24 cellular contexts compared by ENCODE assay signal in the genomic region with DNA sequence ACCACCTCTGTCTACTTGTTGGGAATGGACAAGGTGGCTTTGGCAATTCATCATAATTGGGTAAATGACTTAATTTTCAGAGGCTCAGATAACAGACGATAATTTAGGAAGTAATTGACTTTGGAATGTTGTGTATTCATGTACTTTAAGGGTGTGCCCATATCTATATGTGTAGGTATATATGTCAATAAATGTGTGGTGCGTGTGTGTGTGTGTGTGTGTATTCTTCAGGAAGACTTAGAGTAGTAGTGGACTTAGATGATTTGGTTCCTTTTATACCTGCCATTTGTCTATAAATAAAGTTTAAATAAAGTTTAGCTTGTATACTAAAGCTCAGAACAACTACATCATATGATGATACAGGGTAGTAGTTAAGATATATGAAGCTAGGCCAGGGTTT.
"Had no signal": no experiment of that assay in that cellular context is flagged by ENCODE, and none has a peak within 500 bp of the region (broad histone marks: within the 10 kb centered on the region; RNA-seq: fewer than 3 reads in every experiment).

No MANE protein-coding gene starts in this region.

- H3K9me3 ChIP-seq: ascending aorta, body of pancreas, SJCRH30, SK-N-SH had no signal

- H3K27ac ChIP-seq: ascending aorta, body of pancreas, SJCRH30 had no signal

- H3K27me3 ChIP-seq: ascending aorta, body of pancreas, SJCRH30 had no signal

- H3K9ac ChIP-seq: SK-N-SH had no signal

- DNase-seq: activated CD4-positive, alpha-beta T cell treated with anti-CD3 and anti-CD28 coated beads for 1 hour; activated CD4-positive, alpha-beta T cell treated with anti-CD3 and anti-CD28 coated beads, Interleukin-2, amount 10 ng/mL, durations not matched to agents 24 days and 14 days; activated CD4-positive, alpha-beta T cell treated with anti-CD3 and anti-CD28 coated beads, Interleukin-2, amount 50 U/mL, for 48 hours; activated CD8-positive, alpha-beta memory T cell treated with anti-CD3 and anti-CD28 coated beads for 24 hours; activated effector memory CD4-positive, alpha-beta T cell treated with anti-CD3 and anti-CD28 coated beads, Interleukin-2, amount 50 U/mL, for 16 hours; activated naive CD4-positive, alpha-beta T cell treated with Interleukin-2 at 50 U/mL for 16 hours; activated naive CD8-positive, alpha-beta T cell treated with anti-CD3 and anti-CD28 coated beads, Interleukin-2, amount 50 U/mL, for 24 hours; activated T-cell treated with anti-CD3 and anti-CD28 coated beads, Interleukin-2, amount 50 U/mL, for 4 hours; amniotic stem cell; body of pancreas; KG1; NCI-H1048; NCI-H1694; NCI-H2029; NCI-H2107; NCI-H524; NCI-H82; Right ventricle myocardium superior; RPMI8226; SJCRH30; SK-N-SH had no signal

- ATAC-seq: activated naive CD4-positive, alpha-beta T cell treated with anti-CD3 and anti-CD28 coated beads, Interleukin-2, amount 50 U/mL, for 72 hours; activated naive CD8-positive, alpha-beta T cell treated with anti-CD3 and anti-CD28 coated beads, Interleukin-2, amount 50 U/mL, for 24 hours; activated T-cell treated with anti-CD3 and anti-CD28 coated beads, Interleukin-2, amount 50 U/mL, for 4 hours; WTC11 had no signal

- H3K4me3 ChIP-seq: ascending aorta, body of pancreas, SJCRH30 had no signal

- H3K4me1 ChIP-seq: ascending aorta had no signal

- H3K36me3 ChIP-seq: ascending aorta, SJCRH30 had no signal
